In the genomic region with DNA sequence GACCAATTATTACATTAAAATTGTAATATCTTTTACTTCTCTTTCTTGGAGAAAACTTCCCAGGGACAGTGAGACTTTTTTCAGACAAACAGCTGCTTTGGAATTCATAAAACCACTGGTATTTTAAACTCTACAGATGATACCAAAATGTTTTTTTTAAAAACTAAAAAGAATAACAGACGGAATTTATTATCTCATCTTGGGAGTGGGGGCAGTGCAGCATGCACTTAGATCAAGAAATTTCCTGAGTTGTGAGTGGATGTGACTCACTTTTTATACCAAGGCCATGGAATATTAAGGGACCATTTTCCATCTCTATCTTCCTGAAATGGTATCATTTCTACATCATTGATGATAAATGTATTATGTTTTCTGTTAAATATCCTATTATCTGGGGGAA, we compare ENCODE assay signal across 20 cellular contexts.
"Had no signal": no experiment of that assay in that cellular context is flagged by ENCODE, and none has a peak within 500 bp of the region (broad histone marks: within the 10 kb centered on the region; RNA-seq: fewer than 3 reads in every experiment).

No MANE protein-coding gene starts in this region.

- H3K4me3 ChIP-seq: dorsolateral prefrontal cortex, esophagus muscularis mucosa, gastrocnemius medialis, lung, pancreas, right lobe of liver, thyroid gland, vagina had no signal

- H3K27me3 ChIP-seq: esophagus muscularis mucosa, gastrocnemius medialis, pancreas, right lobe of liver, thyroid gland, vagina had no signal

- H3K9me3 ChIP-seq: esophagus muscularis mucosa, gastrocnemius medialis, neutrophil, pancreas, right lobe of liver, thyroid gland, vagina had no signal

- DNase-seq: dorsolateral prefrontal cortex; effector CD4-positive, alpha-beta T cell; endodermal cell; foreskin fibroblast; gastrocnemius medialis; head of caudate nucleus; naive B cell; pancreas; right lobe of liver; small intestine; stimulated activated CD4-positive, alpha-beta T cell treated with anti-CD3 and anti-CD28 coated beads, Interleukin-15, amount 100 ng/mL, for 24 hours; stimulated activated CD4-positive, alpha-beta T cell treated with anti-CD3 and anti-CD28 coated beads, Interleukin-2, amount 100 ng/mL, for 48 hours; stimulated activated naive B cell treated with anti-CD40 and anti-IgM and Interleukin-4, amounts not matched to agents 10 μg/mL and 1 μg/mL and 100 μg/mL, for 72 hours; thyroid gland; trophoblast cell had no signal

- H3K4me1 ChIP-seq: pancreas, right lobe of liver, thyroid gland had no signal

- H3K36me3 ChIP-seq: esophagus muscularis mucosa, gastrocnemius medialis, neutrophil, pancreas, right lobe of liver, thyroid gland, vagina had no signal

- ATAC-seq: gastrocnemius medialis; natural killer cell treated with Interleukin-12 subunit alpha and Interleukin-12 subunit beta and Interleukin-15 and Interleukin-18, amount 100 ng/mL, for 72 hours; pancreas; right lobe of liver; stimulated activated naive B cell treated with anti-CD40 and anti-IgM and Interleukin-4, amounts not matched to agents 10 μg/mL and 1 μg/mL and 100 μg/mL, for 72 hours had no signal

- H3K27ac ChIP-seq: dorsolateral prefrontal cortex, esophagus muscularis mucosa, gastrocnemius medialis, neutrophil, pancreas, right lobe of liver, thyroid gland, vagina had no signal
